In genomic region chr16:24539850-24540484, GRCh38 we compare ENCODE assay signal across 8 cellular contexts. TPM values are rescaled to one million over a fixed set of nuclear protein-coding genes. Genes with fewer than 3 reads are reported as not detected.
DNase-seq lines count a peak whose midpoint lies in the region; ATAC-seq, FAIRE-seq and TF ChIP-seq lines count a peak whose summit lies in the region.

No MANE protein-coding gene starts in this region.

- 0% methylated on average over 17 of the region's 60 CpGs for WGBS in HepG2 (ENCODE audit: low lambda C conversion rate)

- no peak for TF ChIP-seq POLR2A in HepG2 (IDR thresholded peaks at IDR 0.05; ENCODE audit: insufficient read depth in 1 of 2, low read depth in 2 of 2, low read length in 2 of 2)

- ATAC-seq in HG03139 (IDR thresholded peaks at IDR 0.05; ENCODE audit: unreplicated experiment) (peak; percentile 25), HepG2 (peak; percentile 42)

- no peak overlapping the region for H2AFZ ChIP-seq in HepG2 (ENCODE audit: low read length)

- TF ChIP-seq CTCF in cardiac fibroblast (IDR thresholded peaks at IDR 0.05; ENCODE audit: low read depth, low read length): no peak
- no peak for TF ChIP-seq CTCF in HepG2 (CRISPR knock-in tag; IDR thresholded peaks at IDR 0.05)

- intact Hi-C loops in HepG2 (cut with micrococcal nuclease; ENCODE audit: unreplicated experiment): loop anchor here (1.0 to 5.0 kb wide), 3 partner anchors 23 to 191 kb away; no protein-coding TSS in a partner anchor

- H3K4me3 ChIP-seq in cardiac fibroblast (replicated peaks in 1 of 2; ENCODE audit: low read depth in 2 of 2, low read length in 2 of 2) (peak overlapping the region; percentile 84 to 85), HepG2 (replicated peaks in 1 of 3; ENCODE audit: insufficient read depth in 1 of 3, low read depth in 2 of 3, low read length in 3 of 3) (peak overlapping the region; percentile 95 to 96 (median 95))

- peak overlapping the region; percentile 99 for H3K9ac ChIP-seq in HepG2 (ENCODE audit: insufficient read depth, low read depth, low read length)

- peak overlapping the region; percentile 96 for H3K27ac ChIP-seq in HepG2 (ENCODE audit: extremely low read length, insufficient read depth, low read length)

- H3K4me2 ChIP-seq in HepG2 (ENCODE audit: low read depth, low read length): peak overlapping the region; percentile 85

- H3K4me1 Mint-ChIP-seq in T-helper 2 cell treated with Interferon-gamma antibody and Interleukin-4, amounts not matched to agents 5 μg/mL and 100 μg/mL, for 36 hours (ENCODE audit: low read depth): peaks cover 32% of the 10 kb centered on the region

- 0 out of 4 replicates have a peak, but pooled peaks of 1 of the 2 experiments have one; percentile 29 for TF ChIP-seq EP300 in HepG2 (IDR thresholded peaks at IDR 0.05; ENCODE audit: low read depth in 2 of 2, low read length in 2 of 2)
- no peak for TF ChIP-seq EP300 in HepG2 (CRISPR knock-in tag; IDR thresholded peaks at IDR 0.05; ENCODE audit: borderline replicate concordance)

- H3K4me1 ChIP-seq in HepG2 (ENCODE audit: insufficient read depth, low read length): peaks cover 73% of the 10 kb centered on the region

- no peak for FAIRE-seq in HepG2 (lab: Jason Lieb, UNC)

- in situ Hi-C loops in HepG2 (cut with HindIII; ENCODE audit: extremely low pct_ligation_motif_present, low pct_unique_long_range_greater_than_20kb): no loop called here

- peak overlapping the region; percentile 96 for H3K27ac Mint-ChIP-seq in T-helper 2 cell treated with Interferon-gamma antibody and Interleukin-4, amounts not matched to agents 5 μg/mL and 100 μg/mL, for 36 hours

- peaks cover 34% of the 10 kb centered on the region for H3K36me3 Mint-ChIP-seq in T-helper 2 cell treated with Interferon-gamma antibody and Interleukin-4, amounts not matched to agents 5 μg/mL and 100 μg/mL, for 36 hours (ENCODE audit: low read depth)

- H3K79me2 ChIP-seq in HepG2 (ENCODE audit: insufficient read depth, low read length): peaks cover 55% of the 10 kb centered on the region

- DNase-seq in activated CD8-positive, alpha-beta memory T cell treated with anti-CD3 and anti-CD28 coated beads for 4 hours (ENCODE audit: low read depth in 2 of 2): peak; percentile 5 to 19
- no peak for DNase-seq in activated CD8-positive, alpha-beta memory T cell treated with anti-CD3 and anti-CD28 coated beads for 24 hours
- DNase-seq in T-helper 2 cell treated with Interferon-gamma antibody and Interleukin-4, amounts not matched to agents 5 μg/mL and 100 μg/mL, for 36 hours (ENCODE audit: low spot score): peak; percentile 67
- DNase-seq in cardiac fibroblast (ENCODE audit: low read depth in 2 of 2): peak in 1 of 2 donors; percentile 63
- no peak for DNase-seq in HepG2 (ENCODE audit: low spot score)
- DNase-seq in stimulated activated CD4-positive, alpha-beta T cell treated with anti-CD3 and anti-CD28 coated beads, Interleukin-4, amount 100 ng/mL, for 4 hours: peak; percentile 29 to 51
- no peak for DNase-seq in cerebellum (ENCODE audit: low spot score)

- peaks cover 46% of the 10 kb centered on the region for H4K20me1 ChIP-seq in HepG2 (ENCODE audit: insufficient read depth, low read length)

- POLR2A ChIA-PET in HepG2 (lab: Yijun Ruan, JAX): interaction anchor here (1.0 to 2.8 kb wide), 3 partner anchors 10 to 718 kb away, joined by 3 to 17 read pairs (median 4); partner anchors contain the start of gene ZKSCAN2

- BruUV-seq in HepG2 (replicated peaks; lab: Mats Ljungman, UMichigan): no TSS peak

- H3K9me3 Mint-ChIP-seq in T-helper 2 cell treated with Interferon-gamma antibody and Interleukin-4, amounts not matched to agents 5 μg/mL and 100 μg/mL, for 36 hours: no peaks in the 10 kb centered on the region

- CTCF ChIA-PET in HepG2 (lab: Yijun Ruan, JAX; ENCODE audit: low intra/inter-chr PET ratio, low total read pairs): interaction anchor here (3.3 kb wide), 1 partner anchor 23 kb away, joined by 15 read pairs; no protein-coding TSS in a partner anchor

- TF ChIP-seq RAD21 in HepG2 (CRISPR knock-in tag; IDR thresholded peaks at IDR 0.05): no peak

- H3K27me3 Mint-ChIP-seq in T-helper 2 cell treated with Interferon-gamma antibody and Interleukin-4, amounts not matched to agents 5 μg/mL and 100 μg/mL, for 36 hours (ENCODE audit: low read depth): no peaks in the 10 kb centered on the region

- peak overlapping the region; percentile 96 for H3K4me3 Mint-ChIP-seq in T-helper 2 cell treated with Interferon-gamma antibody and Interleukin-4, amounts not matched to agents 5 μg/mL and 100 μg/mL, for 36 hours

- H3K36me3 ChIP-seq in HepG2 (replicated peaks in 1 of 2; ENCODE audit: control insufficient read depth in 1 of 2, insufficient read depth in 2 of 2, low read length in 2 of 2): peaks cover 0 to 10% of the 10 kb centered on the region in 2 experiments; a peak in 3 of 5 replicates

- no peaks in the 10 kb centered on the region; a peak in 1 of 5 replicates for H3K27me3 ChIP-seq in HepG2 (ENCODE audit: control insufficient read depth in 1 of 2, insufficient read depth in 2 of 2, low read length in 2 of 2)

- no peaks in the 10 kb centered on the region for H3K9me3 ChIP-seq in HepG2 (ENCODE audit: low read length)

TF ChIP-seq in HepG2, 621 proteins besides CTCF, POLR2A, EP300 and RAD21 (continues in another document):
- TF ChIP-seq MTA1 (CRISPR knock-in tag; IDR thresholded peaks at IDR 0.05; ENCODE audit: borderline replicate concordance) (peak; percentile 39; the same call in 1 of the 2 replicates), MED8 (CRISPR knock-in tag; IDR thresholded peaks at IDR 0.05; ENCODE audit: insufficient replicate concordance) (peak; percentile 35), MAFG (CRISPR knock-in tag; IDR thresholded peaks at IDR 0.05) (no peak), RORA (CRISPR knock-in tag; IDR thresholded peaks at IDR 0.05) (no peak), MNT (IDR thresholded peaks at IDR 0.05) (no peak)

RNA-seq across cellular contexts. Expression of gene RBBP6, which starts 0.6 kb away (rescaled TPM):
- total RNA-seq in HepG2 (2016; rRNA removed; fragmentation: Illumina TruSeq; extraction: Trizol) (37.1 and 45.0 TPM in 2 replicates), cerebellum (90.0 TPM)
- total RNA-seq in HepG2 (2016; cell fraction: cytosol; rRNA removed; fragmentation: Illumina TruSeq; extraction: Trizol; ENCODE audit: low read depth): 5.3 and 7.1 TPM in 2 replicates
- 37.1 and 40.4 TPM in 2 replicates for total RNA-seq in HepG2 (2016; cell fraction: insoluble cytoplasmic fraction; rRNA removed; fragmentation: Illumina TruSeq; extraction: Trizol)
- total RNA-seq in HepG2 (2016; cell fraction: membrane; rRNA removed; fragmentation: Illumina TruSeq; extraction: Trizol): 16.1 and 20.2 TPM in 2 replicates
- total RNA-seq in HepG2 (2016; cell fraction: nucleus; rRNA removed; fragmentation: Illumina TruSeq; extraction: Trizol): 100 TPM in 2 replicates
- polyA plus RNA-seq in HepG2 (2011; rRNA removed): 54.6 and 70.9 TPM in 2 replicates
- polyA plus RNA-seq in HepG2 (2011; cell fraction: cytosol; rRNA removed): 20.1 and 29.0 TPM in 2 replicates
- 53.4 and 70.4 TPM in 2 replicates for polyA plus RNA-seq in HepG2 (2011; cell fraction: nucleus; rRNA removed)
- polyA plus RNA-seq in HepG2 (2012): 46.6 and 50.5 TPM in 2 replicates
- 4.2 and 4.3 TPM in 2 replicates for polyA plus RNA-seq in HepG2 (2016; cell fraction: cytosol; fragmentation: Illumina TruSeq; extraction: Trizol; ENCODE audit: low read depth)
- 48.3 and 54.3 TPM in 2 replicates for polyA plus RNA-seq in HepG2 (2016; cell fraction: insoluble cytoplasmic fraction; fragmentation: Illumina TruSeq; extraction: Trizol; ENCODE audit: low read depth)
- polyA plus RNA-seq in HepG2 (2016; cell fraction: membrane; fragmentation: Illumina TruSeq; extraction: Trizol; ENCODE audit: low read depth): 11.1 and 13.9 TPM in 2 replicates
- 129 and 135 TPM in 2 replicates for polyA plus RNA-seq in HepG2 (2016; cell fraction: nucleus; fragmentation: Illumina TruSeq; extraction: Trizol; ENCODE audit: insufficient read depth, low read depth)
- 37.4 and 45.1 TPM in 2 replicates for polyA minus RNA-seq in HepG2 (2011; rRNA and poly(A)+ RNA removed; ENCODE audit: low replicate concordance)
- 20.8 and 30.1 TPM in 2 replicates for polyA minus RNA-seq in HepG2 (2011; cell fraction: cytosol; rRNA and poly(A)+ RNA removed)
- 289 and 299 TPM in 2 replicates for polyA minus RNA-seq in HepG2 (2011; cell fraction: nucleus; rRNA and poly(A)+ RNA removed)

Comparison
In these comparisons a context has a peak if more than half of its experiments do, and no peak if none do; other contexts are left out.
1. DNase-seq: peak in activated CD8-positive, alpha-beta memory T cell treated with anti-CD3 and anti-CD28 coated beads for 4 hours (2 of 2), T-helper 2 cell treated with Interferon-gamma antibody and Interleukin-4, amounts not matched to agents 5 μg/mL and 100 μg/mL, for 36 hours (single experiment) and stimulated activated CD4-positive, alpha-beta T cell treated with anti-CD3 and anti-CD28 coated beads, Interleukin-4, amount 100 ng/mL, for 4 hours (2 of 2); none in activated CD8-positive, alpha-beta memory T cell treated with anti-CD3 and anti-CD28 coated beads for 24 hours (single experiment), HepG2 (single experiment) and cerebellum (single experiment).